Comparison of ENCODE assay signal across 19 cellular contexts in genomic region chr12:32894566-32894965, GRCh38. TPM values are rescaled to one million over a fixed set of nuclear protein-coding genes. Genes with fewer than 3 reads are reported as not detected.
DNase-seq lines count a peak whose midpoint lies in the region; ATAC-seq and TF ChIP-seq lines count a peak whose summit lies in the region.
"Had no signal": no experiment of that assay in that cellular context is flagged by ENCODE, and none has a peak within 500 bp of the region (broad histone marks: within the 10 kb centered on the region; RNA-seq: fewer than 3 reads in every experiment).

No MANE protein-coding gene starts in this region.

- H3K27me3 ChIP-seq in left ventricle myocardium inferior (ENCODE audit: low read depth) (peaks cover 39% of the 10 kb centered on the region), trophoblast cell (ENCODE audit: insufficient read depth, low read length) (no peaks in the 10 kb centered on the region), vagina (no peaks in the 10 kb centered on the region)
- H3K27me3 ChIP-seq: BLaER1, tibial nerve had no signal

- no peak overlapping the region for H3K23ac ChIP-seq in trophoblast cell (ENCODE audit: low read length)

- DNase-seq in HPDE6-E6E7 (ENCODE audit: extremely low spot score), result peak; percentile 29
- peak; percentile 61 for DNase-seq in amniotic epithelial cell (ENCODE audit: low read depth)
- DNase-seq in left ventricle myocardium inferior, result no peak
- DNase-seq in trophoblast cell, result peak in 1 of 2 donors; percentile 36
- DNase-seq in vagina (ENCODE audit: extremely low spot score in 2 of 2), result no peak
- DNase-seq in COLO668 (lab: John Stamatoyannopoulos, UW; ENCODE audit: unreplicated experiment), result no peak
- DNase-seq: activated effector memory CD4-positive, alpha-beta T cell treated with Interleukin-2 at 50 U/mL for 16 hours; aorta; cortex of kidney; islet precursor cell; mucosa of descending colon; NCI-H1048; NCI-H2107; NCI-H526; T-helper 1 cell had no signal

- intact Hi-C loops in left ventricle myocardium inferior (cut with micrococcal nuclease), result no loop called here
- intact Hi-C loops in vagina (cut with DNase I), result no loop called here

- no peak overlapping the region for H3K9ac ChIP-seq in trophoblast cell (ENCODE audit: low read length)
- H3K9ac ChIP-seq: BLaER1 had no signal

- peak overlapping the region; percentile 1 for H4K91ac ChIP-seq in trophoblast cell (ENCODE audit: low read depth, low read length)

- H2BK5ac ChIP-seq in trophoblast cell (ENCODE audit: low read depth, low read length, poor library complexity), result peak overlapping the region; percentile 5

- peaks cover 21% of the 10 kb centered on the region for H3K79me1 ChIP-seq in trophoblast cell (ENCODE audit: low read length)

- H2BK120ac ChIP-seq in trophoblast cell (ENCODE audit: insufficient read depth, low read length, poor library complexity), result no peak overlapping the region

- peak overlapping the region; percentile 81 for H3K4me3 ChIP-seq in left ventricle myocardium inferior
- H3K4me3 ChIP-seq in trophoblast cell (ENCODE audit: low read depth, low read length), result no peak overlapping the region
- no peak overlapping the region for H3K4me3 ChIP-seq in vagina
- H3K4me3 ChIP-seq: BLaER1, mucosa of descending colon had no signal

- H3K18ac ChIP-seq in trophoblast cell (ENCODE audit: low read length), result no peak overlapping the region

- peak overlapping the region; percentile 69 for H3K4me2 ChIP-seq in trophoblast cell (ENCODE audit: low read length)
- H3K4me2 ChIP-seq: BLaER1 had no signal

- H3K4me1 ChIP-seq in left ventricle myocardium inferior, result peaks cover 18% of the 10 kb centered on the region
- H3K4me1 ChIP-seq in trophoblast cell (ENCODE audit: control insufficient read depth in 1 of 2, insufficient read depth in 2 of 2, low read length in 2 of 2), result peaks cover 8 to 9% of the 10 kb centered on the region in 2 experiments
- peaks cover 20% of the 10 kb centered on the region for H3K4me1 ChIP-seq in vagina
- H3K4me1 ChIP-seq: BLaER1 had no signal

- H3K27ac ChIP-seq in left ventricle myocardium inferior (replicated peaks), result peak overlapping the region; percentile 91
- H3K27ac ChIP-seq in trophoblast cell (ENCODE audit: low read depth, low read length), result peak overlapping the region; percentile 87
- no peak overlapping the region for H3K27ac ChIP-seq in vagina
- H3K27ac ChIP-seq: BLaER1 had no signal

- H3K36me3 ChIP-seq in left ventricle myocardium inferior (no peaks in the 10 kb centered on the region), trophoblast cell (ENCODE audit: control insufficient read depth in 1 of 2, insufficient read depth in 2 of 2, low read length in 2 of 2) (no peaks in the 10 kb centered on the region), vagina (no peaks in the 10 kb centered on the region)
- H3K36me3 ChIP-seq: BLaER1, tibial nerve had no signal

- peak overlapping the region; percentile 8 for H3K14ac ChIP-seq in trophoblast cell (ENCODE audit: low read length)

- H4K12ac ChIP-seq in trophoblast cell (ENCODE audit: low read depth, low read length), result no peak overlapping the region

- no CpG with 5 or more reads among the region's 2 CpGs for WGBS in trophoblast cell (ENCODE audit: extremely low coverage, insufficient coverage, insufficient read length)

- H4K8ac ChIP-seq in trophoblast cell (ENCODE audit: low read depth, low read length), result no peak overlapping the region

- ATAC-seq in GM21447 (IDR thresholded peaks at IDR 0.05; ENCODE audit: unreplicated experiment), result no peak
- ATAC-seq in HG02571 (IDR thresholded peaks at IDR 0.05; ENCODE audit: unreplicated experiment), result no peak
- ATAC-seq: mucosa of descending colon had no signal

- H2BK12ac ChIP-seq in trophoblast cell (ENCODE audit: low read length), result peak overlapping the region; percentile 51

- no peak overlapping the region for H2AFZ ChIP-seq in trophoblast cell (ENCODE audit: insufficient read depth, low read length, poor library complexity)

- no peak overlapping the region for H3K4ac ChIP-seq in trophoblast cell (ENCODE audit: low read depth, low read length)

- no peak for TF ChIP-seq POLR2A in vagina (IDR thresholded peaks at IDR 0.05)

- no peak overlapping the region for H2AK5ac ChIP-seq in trophoblast cell (ENCODE audit: low read length)

- TF ChIP-seq CTCF in left ventricle myocardium inferior (IDR thresholded peaks at IDR 0.05; ENCODE audit: borderline replicate concordance) (no peak), vagina (IDR thresholded peaks at IDR 0.05) (no peak)

- H3K79me2 ChIP-seq in trophoblast cell (ENCODE audit: control insufficient read depth, insufficient read depth, low read length, poor library complexity), result peaks cover 10% of the 10 kb centered on the region

- H3K9me3 ChIP-seq in left ventricle myocardium inferior (replicated peaks) (no peaks in the 10 kb centered on the region), trophoblast cell (ENCODE audit: insufficient read depth, low read depth, low read length) (no peaks in the 10 kb centered on the region), vagina (no peaks in the 10 kb centered on the region)
- H3K9me3 ChIP-seq: BLaER1, mucosa of descending colon, tibial nerve had no signal

RNA-seq across cellular contexts. Expression of gene PKP2, which starts 2.0 kb away (rescaled TPM):
- total RNA-seq in left ventricle myocardium inferior, result 428 TPM
- polyA plus RNA-seq in trophoblast cell (2013), result 144 and 147 TPM in 2 replicates
- 16.2 TPM for total RNA-seq in vagina

Comparison
In these comparisons a context has a peak if more than half of its experiments do, and no peak if none do; other contexts are left out.
1. DNase-seq: peak in HPDE6-E6E7 (single experiment) and amniotic epithelial cell (single experiment); none in left ventricle myocardium inferior (single experiment), vagina (0 of 2) and COLO668 (single experiment).
2. RNA of gene PKP2, which starts 2.0 kb away (total RNA-seq): 428 TPM in left ventricle myocardium inferior (single experiment); 16.2 TPM in vagina (single experiment); every median in the first group is over 10 times any median in the second.